ENCODE assay signal across 23 cellular contexts in genomic region chr5:67292201-67292940, GRCh38.
DNase-seq lines count a peak whose midpoint lies in the region; ATAC-seq, FAIRE-seq and TF ChIP-seq lines count a peak whose summit lies in the region.
"Had no signal": no experiment of that assay in that cellular context is flagged by ENCODE, and none has a peak within 500 bp of the region (broad histone marks: within the 10 kb centered on the region; RNA-seq: fewer than 3 reads in every experiment).

No MANE protein-coding gene starts in this region.

- H3K4me3 Mint-ChIP-seq in neural progenitor cell = no peak overlapping the region
- H3K4me3 Mint-ChIP-seq: CD4-positive, alpha-beta memory T cell; HFFc6 had no signal

- H3K4me2 ChIP-seq in neural progenitor cell = no peak overlapping the region

- FAIRE-seq in small intestine (lab: Jason Lieb, UNC) = no peak
- FAIRE-seq: H1, K562 had no signal

- WGBS in tibial nerve, 2 donors = 52 to 63% methylated on average over 4 of the region's 4 CpGs
- 88 to 89% (median 89%) methylated on average over 4 of the region's 4 CpGs for WGBS in small intestine, 3 donors

- H3K4me1 ChIP-seq in neural progenitor cell (no peaks in the 10 kb centered on the region), tibial nerve (peaks cover 0 to 79% (median 58%) of the 10 kb centered on the region in 4 donors), small intestine (ENCODE audit: control insufficient read depth in 2 of 2, insufficient read depth in 1 of 2, low read depth in 1 of 2, low read length in 1 of 2) (no peaks in the 10 kb centered on the region)

- H3K27ac Mint-ChIP-seq in neural progenitor cell = peak overlapping the region; percentile 82
- H3K27ac Mint-ChIP-seq: CD4-positive, alpha-beta memory T cell; HFFc6 had no signal

- no peak for TF ChIP-seq POLR2A in tibial nerve (IDR thresholded peaks at IDR 0.05)

- H3K9me3 ChIP-seq in neural progenitor cell (ENCODE audit: low read depth) (no peaks in the 10 kb centered on the region), tibial nerve (no peaks in the 10 kb centered on the region), small intestine (ENCODE audit: control insufficient read depth, low read depth) (no peaks in the 10 kb centered on the region)
- H3K9me3 ChIP-seq: BE2C, MG63 had no signal

- peaks cover 6% of the 10 kb centered on the region for H3K9me3 Mint-ChIP-seq in neural progenitor cell
- H3K9me3 Mint-ChIP-seq: CD4-positive, alpha-beta memory T cell; HFFc6 had no signal

- peaks cover 49% of the 10 kb centered on the region for H3K4me1 Mint-ChIP-seq in neural progenitor cell
- H3K4me1 Mint-ChIP-seq: CD4-positive, alpha-beta memory T cell had no signal

- no peak overlapping the region for H3K9ac ChIP-seq in neural progenitor cell

- DNase-seq in foreskin melanocyte (peak; percentile 92), neural progenitor cell (ENCODE audit: low spot score) (no peak), tibial nerve (ENCODE audit: low spot score in 2 of 2) (no peak), DMS153 treated with DMSO at 0.1 percent for 48 hours (lab: John Stamatoyannopoulos, UW; ENCODE audit: unreplicated experiment) (no peak), NCI-H345 treated with DMSO at 0.1 percent for 48 hours (lab: John Stamatoyannopoulos, UW; ENCODE audit: unreplicated experiment) (no peak), small intestine (no peak)
- DNase-seq: ACHN; BE2C; CD4-positive, alpha-beta memory T cell; DND-41; HFFc6; MG63; NCI-H1092 treated with DMSO at 0.1 percent for 48 hours; NCI-H1694; NCI-H345; NCI-H69; NK-92 treated with Interleukin-12 subunit alpha and Interleukin-12 subunit beta, amount 100 ng/mL, for 24 hours; OCI-M1 had no signal

- no peak for ATAC-seq in GM21528 (IDR thresholded peaks at IDR 0.05; ENCODE audit: low FRiP score, unreplicated experiment)
- ATAC-seq: K562 had no signal

- H3K36me3 ChIP-seq in neural progenitor cell (no peaks in the 10 kb centered on the region), tibial nerve (no peaks in the 10 kb centered on the region), small intestine (ENCODE audit: control insufficient read depth in 2 of 2, insufficient read depth in 2 of 2, low read length in 2 of 2) (no peaks in the 10 kb centered on the region)
- H3K36me3 ChIP-seq: BE2C, MG63 had no signal

- H3K27me3 ChIP-seq in neural progenitor cell (no peaks in the 10 kb centered on the region), tibial nerve (no peaks in the 10 kb centered on the region), small intestine (ENCODE audit: control insufficient read depth in 2 of 2, insufficient read depth in 2 of 2, low read length in 2 of 2) (no peaks in the 10 kb centered on the region)
- H3K27me3 ChIP-seq: BE2C, MG63 had no signal

- no peaks in the 10 kb centered on the region for H3F3A ChIP-seq in neural progenitor cell (ENCODE audit: low read depth)

- H3K27ac ChIP-seq in VCaP (peak overlapping the region; percentile 20; the same call in 1 of the 2 replicates), neural progenitor cell (no peak overlapping the region), tibial nerve (peak overlapping the region; percentile 49 to 92 (median 79)), small intestine (ENCODE audit: low read depth in 1 of 2, low read length in 1 of 2) (no peak overlapping the region)
- H3K27ac ChIP-seq: RWPE1 had no signal

- no peaks in the 10 kb centered on the region for H3K79me2 ChIP-seq in neural progenitor cell (ENCODE audit: low read depth)

- peaks cover 2% of the 10 kb centered on the region for H3K27me3 Mint-ChIP-seq in neural progenitor cell (ENCODE audit: insufficient read depth, low read depth)

- H3K4me3 ChIP-seq in neural progenitor cell (no peak overlapping the region), tibial nerve (no peak overlapping the region), small intestine (ENCODE audit: low read depth in 1 of 2, low read length in 2 of 2) (no peak overlapping the region)
- H3K4me3 ChIP-seq: K562, MG63 had no signal

- TF ChIP-seq CTCF in VCaP (conservative IDR thresholded peaks at IDR 0.05) (no peak), neural progenitor cell (IDR thresholded peaks at IDR 0.05) (no peak), tibial nerve (IDR thresholded peaks at IDR 0.05) (no peak)

- H3K36me3 Mint-ChIP-seq in neural progenitor cell = no peaks in the 10 kb centered on the region
- H3K36me3 Mint-ChIP-seq: CD4-positive, alpha-beta memory T cell had no signal

- no peaks in the 10 kb centered on the region for H4K20me1 ChIP-seq in neural progenitor cell (ENCODE audit: low read depth)

- TF ChIP-seq EP300 in tibial nerve (IDR thresholded peaks at IDR 0.05) = no peak

- H2AFZ ChIP-seq in neural progenitor cell (replicated peaks) = no peak overlapping the region

Comparison
In these comparisons a context has a peak if more than half of its experiments do, and no peak if none do; other contexts are left out.
1. H3K27ac ChIP-seq: peak in VCaP (single experiment) and tibial nerve (4 of 4); none in neural progenitor cell (single experiment) and small intestine (0 of 2).